Comparison of ENCODE assay signal across 8 cellular contexts in the genomic region with DNA sequence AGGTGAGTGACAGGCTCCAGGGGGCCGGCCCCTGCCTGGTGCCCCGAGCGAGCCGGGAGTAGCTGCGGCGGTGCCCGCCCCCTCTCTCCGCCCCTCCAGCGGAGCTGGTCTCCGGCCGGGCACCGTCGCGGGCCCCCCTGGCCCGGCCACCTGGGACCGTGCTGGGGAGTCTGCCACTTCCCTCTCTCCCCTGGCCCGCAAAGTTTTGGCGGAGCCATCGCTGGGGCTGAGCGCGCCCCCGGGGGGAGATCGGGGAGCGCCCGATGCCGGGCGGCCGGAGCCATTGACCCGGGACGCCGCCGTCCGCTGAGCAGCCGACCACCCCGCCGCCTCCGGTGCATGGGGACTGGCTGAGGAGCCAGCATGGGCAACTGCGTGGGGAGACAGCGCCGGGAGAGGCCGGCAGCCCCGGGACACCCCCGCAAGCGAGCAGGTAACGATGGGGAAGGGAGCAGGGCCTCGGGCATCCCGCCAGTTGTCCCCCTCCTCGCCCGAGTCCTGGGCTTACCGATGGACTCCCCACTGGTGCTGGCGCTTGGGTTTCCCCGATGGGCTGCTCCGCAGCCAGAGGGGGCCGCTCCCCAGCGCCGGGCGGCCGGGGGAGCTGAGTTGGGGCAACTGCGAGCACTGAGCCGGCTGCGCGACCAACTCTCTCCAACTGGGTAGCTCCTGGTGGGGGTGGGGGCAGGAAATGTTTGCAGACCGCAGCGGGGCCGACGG. TPM values are rescaled to one million over a fixed set of nuclear protein-coding genes. Genes with fewer than 3 reads are reported as not detected.
DNase-seq lines count a peak whose midpoint lies in the region; ATAC-seq and TF ChIP-seq lines count a peak whose summit lies in the region.

A gene with protein sequence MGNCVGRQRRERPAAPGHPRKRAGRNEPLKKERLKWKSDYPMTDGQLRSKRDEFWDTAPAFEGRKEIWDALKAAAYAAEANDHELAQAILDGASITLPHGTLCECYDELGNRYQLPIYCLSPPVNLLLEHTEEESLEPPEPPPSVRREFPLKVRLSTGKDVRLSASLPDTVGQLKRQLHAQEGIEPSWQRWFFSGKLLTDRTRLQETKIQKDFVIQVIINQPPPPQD (plus strand): TSS at position 84 of the 720 bp plus-strand sequence. CDS start 280 bp downstream, at position 364.

- peak within 1 kb of the TSS; percentile 86 to 97 for H3K4me3 ChIP-seq in CD4-positive, alpha-beta memory T cell (ENCODE audit: low read length in 2 of 2)
- H3K4me3 ChIP-seq in PC-3 (ENCODE audit: low read length) (peak within 1 kb of the TSS; percentile 96), vagina (peak within 1 kb of the TSS; percentile 75 to 84)

- no peaks in the 10 kb centered on the region for H3K9me2 ChIP-seq in PC-3 (replicated peaks; ENCODE audit: low read length)

- H3K4me1 Mint-ChIP-seq in CD4-positive, alpha-beta memory T cell: peaks cover 27 to 49% (median 40%) of the 10 kb centered on the region in 4 donors
- H3K4me1 Mint-ChIP-seq in activated naive CD4-positive, alpha-beta T cell treated with anti-CD3 and anti-CD28 coated beads, Interleukin-2, amount 10 ng/mL, durations not matched to agents 7 days and 5 days: peaks cover 41% of the 10 kb centered on the region

- H3K4me2 ChIP-seq in PC-3 (ENCODE audit: low read length): peak within 1 kb of the TSS; percentile 99

- POLR2A ChIA-PET in CD4-positive, alpha-beta memory T cell (lab: Charles Lee; ENCODE audit: partially characterized antibody): interaction anchor here (0.6 to 1.7 kb wide), 9 partner anchors 9 to 180 kb away, joined by 3 to 10 read pairs (median 3); a partner anchor contains a TSS
- POLR2A ChIA-PET in PC-3 (lab: Charles Lee; ENCODE audit: unreplicated experiment): no interaction called here

- peak within 1 kb of the TSS; percentile 92 for H2AFZ ChIP-seq in PC-3 (ENCODE audit: low read length)

- peak; percentile 87 for ATAC-seq in PC-3
- ATAC-seq in omental fat pad (ENCODE audit: low FRiP score): peak; percentile 9
- no peak for ATAC-seq in GM18867 (IDR thresholded peaks at IDR 0.05; ENCODE audit: unreplicated experiment)

- H3K9me3 ChIP-seq in CD4-positive, alpha-beta memory T cell (ENCODE audit: control insufficient read depth in 1 of 2, low read length in 2 of 2): no peaks in the 10 kb centered on the region
- H3K9me3 ChIP-seq in PC-3 (ENCODE audit: low read length) (no peaks in the 10 kb centered on the region), vagina (no peaks in the 10 kb centered on the region)

- peaks cover 63% of the 10 kb centered on the region for H3K79me2 ChIP-seq in PC-3 (ENCODE audit: low read length)

- intact Hi-C loops in CD4-positive, alpha-beta memory T cell (cut with micrococcal nuclease): loop anchor here (1.0 to 2.0 kb wide), 12 partner anchors 36 to 207 kb away; a partner anchor contains a TSS
- intact Hi-C loops in PC-3 (cut with micrococcal nuclease) (loop anchor here (2.0 to 5.0 kb wide), 2 partner anchors 37 to 44 kb away; no protein-coding TSS in a partner anchor), vagina (cut with DNase I) (loop anchor here (5.0 kb wide), 1 partner anchor 43 kb away; no protein-coding TSS in a partner anchor)

- BruUV-seq in PC-3 (replicated peaks; lab: Mats Ljungman, UMichigan): no TSS peak

- H3K27ac ChIP-seq in CD4-positive, alpha-beta memory T cell (ENCODE audit: low read depth, low read length): peak within 1 kb of the TSS; percentile 85
- peak within 1 kb of the TSS; percentile 85 for H3K27ac ChIP-seq in PC-3 (ENCODE audit: low read length)
- peak within 1 kb of the TSS; percentile 94 for H3K27ac ChIP-seq in vagina

- H3K4me1 ChIP-seq in CD4-positive, alpha-beta memory T cell (ENCODE audit: insufficient read depth, low read length): peaks cover 47% of the 10 kb centered on the region
- H3K4me1 ChIP-seq in PC-3 (ENCODE audit: insufficient read depth, low read length): peaks cover 19% of the 10 kb centered on the region
- peaks cover 57% of the 10 kb centered on the region for H3K4me1 ChIP-seq in vagina

- no peak for TF ChIP-seq CTCF in PC-3 (conservative IDR thresholded peaks at IDR 0.05; ENCODE audit: low read depth, low read length)
- TF ChIP-seq CTCF in omental fat pad (IDR thresholded peaks at IDR 0.05): no peak
- no peak for TF ChIP-seq CTCF in vagina (IDR thresholded peaks at IDR 0.05)

- H3K36me3 ChIP-seq in CD4-positive, alpha-beta memory T cell (ENCODE audit: insufficient read depth, low read length): no peaks in the 10 kb centered on the region
- H3K36me3 ChIP-seq in PC-3 (ENCODE audit: low read depth, low read length) (no peaks in the 10 kb centered on the region), vagina (no peaks in the 10 kb centered on the region)

- H3F3A ChIP-seq in PC-3 (ENCODE audit: low read length, unreplicated experiment): no peaks in the 10 kb centered on the region

- peaks cover 0 to 19% of the 10 kb centered on the region in 2 donors for H3K36me3 Mint-ChIP-seq in CD4-positive, alpha-beta memory T cell
- peaks cover 3% of the 10 kb centered on the region for H3K36me3 Mint-ChIP-seq in activated naive CD4-positive, alpha-beta T cell treated with anti-CD3 and anti-CD28 coated beads, Interleukin-2, amount 10 ng/mL, durations not matched to agents 7 days and 5 days

- peaks cover 7 to 8% of the 10 kb centered on the region in 2 donors for H3K27me3 Mint-ChIP-seq in CD4-positive, alpha-beta memory T cell
- H3K27me3 Mint-ChIP-seq in activated naive CD4-positive, alpha-beta T cell treated with anti-CD3 and anti-CD28 coated beads, Interleukin-2, amount 10 ng/mL, durations not matched to agents 7 days and 5 days: peaks cover 45% of the 10 kb centered on the region

- peaks cover 3% of the 10 kb centered on the region for H3K27me3 ChIP-seq in CD4-positive, alpha-beta memory T cell (ENCODE audit: insufficient read depth, low read length)
- H3K27me3 ChIP-seq in PC-3 (ENCODE audit: low read length) (no peaks in the 10 kb centered on the region), vagina (no peaks in the 10 kb centered on the region)

- peak in 1 of 2 donors; percentile 74 for TF ChIP-seq POLR2A in vagina (IDR thresholded peaks at IDR 0.05)

- CTCF ChIA-PET in CD4-positive, alpha-beta memory T cell (lab: Charles Lee; ENCODE audit: partially characterized antibody): interaction anchor here (0.7 to 1.7 kb wide), 4 partner anchors 35 to 80 kb away, joined by 3 to 5 read pairs (median 4); no protein-coding TSS in a partner anchor
- CTCF ChIA-PET in PC-3 (lab: Charles Lee): no interaction called here
- CTCF ChIA-PET in activated naive CD4-positive, alpha-beta T cell treated with anti-CD3 and anti-CD28 coated beads, Interleukin-2, amount 10 ng/mL, durations not matched to agents 7 days and 5 days (lab: Charles Lee): interaction anchor here (1.3 to 1.4 kb wide), 2 partner anchors 35 to 99 kb away, joined by 3 to 7 read pairs; no protein-coding TSS in a partner anchor

- peak within 1 kb of the TSS; percentile 96 to 99 (median 97) for H3K27ac Mint-ChIP-seq in CD4-positive, alpha-beta memory T cell
- H3K27ac Mint-ChIP-seq in activated naive CD4-positive, alpha-beta T cell treated with anti-CD3 and anti-CD28 coated beads, Interleukin-2, amount 10 ng/mL, durations not matched to agents 7 days and 5 days: peak within 1 kb of the TSS; percentile 97

- H3K4me3 Mint-ChIP-seq in CD4-positive, alpha-beta memory T cell: peak within 1 kb of the TSS; percentile 96 to 100 (median 98)
- H3K4me3 Mint-ChIP-seq in activated naive CD4-positive, alpha-beta T cell treated with anti-CD3 and anti-CD28 coated beads, Interleukin-2, amount 10 ng/mL, durations not matched to agents 7 days and 5 days: peak within 1 kb of the TSS; percentile 97

- H3K9me3 Mint-ChIP-seq in CD4-positive, alpha-beta memory T cell: peaks cover 0 to 2% (median 0%) of the 10 kb centered on the region in 8 donors
- H3K9me3 Mint-ChIP-seq in activated naive CD4-positive, alpha-beta T cell treated with anti-CD3 and anti-CD28 coated beads, Interleukin-2, amount 10 ng/mL, durations not matched to agents 7 days and 5 days: no peaks in the 10 kb centered on the region

- H3K9ac ChIP-seq in PC-3 (ENCODE audit: low read length): peak within 1 kb of the TSS; percentile 98

- peak in 2 of 5 donors; percentile 27 to 51 for DNase-seq in CD4-positive, alpha-beta memory T cell
- DNase-seq in HCEC 1CT (peak; percentile 45), PC-3 (no peak), glomerular visceral epithelial cell (ENCODE audit: extremely low spot score) (peak; percentile 53), omental fat pad (ENCODE audit: low spot score) (no peak), vagina (ENCODE audit: extremely low spot score in 2 of 2) (no peak)
- DNase-seq in activated naive CD4-positive, alpha-beta T cell treated with anti-CD3 and anti-CD28 coated beads, Interleukin-2, amount 10 ng/mL, durations not matched to agents 7 days and 5 days: peak; percentile 57

- H4K20me1 ChIP-seq in PC-3 (ENCODE audit: low read length): peaks cover 26% of the 10 kb centered on the region; the same call in 1 of the 2 replicates

RNA-seq across cellular contexts. Expression of the gene that starts here (rescaled TPM):
- 1 to 10 TPM; 1.9 TPM for total RNA-seq in CD4-positive, alpha-beta memory T cell
- polyA plus RNA-seq in CD4-positive, alpha-beta memory T cell: 1 to 10 TPM; 1.3 to 1.7 TPM
- total RNA-seq in PC-3 (2014; rRNA removed) (18.5 and 32.3 TPM in 2 replicates), omental fat pad (10 to 100 TPM; 15.6 to 22.8 (median 19.2) TPM), vagina (18.4 TPM)

Comparison
In these comparisons a context has a peak if more than half of its experiments do, and no peak if none do; other contexts are left out.
1. DNase-seq: peak in HCEC 1CT (single experiment), activated naive CD4-positive, alpha-beta T cell treated with anti-CD3 and anti-CD28 coated beads, Interleukin-2, amount 10 ng/mL, durations not matched to agents 7 days and 5 days (single experiment) and glomerular visceral epithelial cell (single experiment); none in PC-3 (single experiment), omental fat pad (single experiment) and vagina (0 of 2).
2. Peak in every context shown above with its lines, with median percentiles within 50 percentile points of each other: H3K27ac ChIP-seq and H3K4me3 ChIP-seq.